In genomic region chr17:44001461-44001920, GRCh38 we compare ENCODE assay signal across 21 cellular contexts. TPM values are rescaled to one million over a fixed set of nuclear protein-coding genes. Genes with fewer than 3 reads are reported as not detected.
DNase-seq lines count a peak whose midpoint lies in the region; ATAC-seq, FAIRE-seq and TF ChIP-seq lines count a peak whose summit lies in the region.
"Had no signal": no experiment of that assay in that cellular context is flagged by ENCODE, and none has a peak within 500 bp of the region (broad histone marks: within the 10 kb centered on the region; RNA-seq: fewer than 3 reads in every experiment).

No MANE protein-coding gene starts in this region.

- H2AFZ ChIP-seq in HepG2 (ENCODE audit: low read length), result no peak overlapping the region

- no peaks in the 10 kb centered on the region for H3K9me3 ChIP-seq in HepG2 (ENCODE audit: low read length)

- peak; percentile 81 to 86 for TF ChIP-seq POLR2A in HepG2 (IDR thresholded peaks at IDR 0.05; ENCODE audit: insufficient read depth in 1 of 2, low read depth in 2 of 2, low read length in 2 of 2)

- H3K36me3 ChIP-seq in HepG2 (replicated peaks in 1 of 2; ENCODE audit: control insufficient read depth in 1 of 2, insufficient read depth in 2 of 2, low read length in 2 of 2), result no peaks in the 10 kb centered on the region

- TF ChIP-seq CTCF in activated CD8-positive, alpha-beta T cell treated with anti-CD3 and anti-CD28 coated beads for 36 hours (IDR thresholded peaks at IDR 0.05), result no peak
- TF ChIP-seq CTCF in RWPE1 (conservative IDR thresholded peaks at IDR 0.05; ENCODE audit: low read depth) (no peak), HepG2 (CRISPR knock-in tag; IDR thresholded peaks at IDR 0.05) (no peak), omental fat pad (IDR thresholded peaks at IDR 0.05) (no peak)

- H3K27me3 Mint-ChIP-seq in activated CD8-positive, alpha-beta T cell treated with anti-CD3 and anti-CD28 coated beads for 36 hours, result peaks cover 18% of the 10 kb centered on the region
- peaks cover 30% of the 10 kb centered on the region for H3K27me3 Mint-ChIP-seq in activated CD8-positive, alpha-beta T cell treated with anti-CD3 and anti-CD28 coated beads, Interleukin-2, amount 10 ng/mL, durations not matched to agents 7 days and 5 days (ENCODE audit: low read depth)

- peak overlapping the region; percentile 62 for H3K9ac ChIP-seq in HepG2 (ENCODE audit: insufficient read depth, low read depth, low read length)

- in situ Hi-C loops in HepG2 (cut with HindIII; ENCODE audit: extremely low pct_ligation_motif_present, low pct_unique_long_range_greater_than_20kb), result no loop called here

- TF ChIP-seq EP300 in HepG2 (IDR thresholded peaks at IDR 0.05; ENCODE audit: low read depth in 2 of 2, low read length in 2 of 2) (peak in 1 of 2 experiments; percentile 46; a peak in 1 of 4 replicates), HepG2 (CRISPR knock-in tag; IDR thresholded peaks at IDR 0.05; ENCODE audit: borderline replicate concordance) (no peak)

- H3K79me2 ChIP-seq in HepG2 (ENCODE audit: insufficient read depth, low read length), result no peaks in the 10 kb centered on the region

- H3K4me3 Mint-ChIP-seq in activated CD8-positive, alpha-beta T cell treated with anti-CD3 and anti-CD28 coated beads for 36 hours, result no peak overlapping the region
- no peak overlapping the region for H3K4me3 Mint-ChIP-seq in activated CD8-positive, alpha-beta T cell treated with anti-CD3 and anti-CD28 coated beads, Interleukin-2, amount 10 ng/mL, durations not matched to agents 7 days and 5 days

- peak overlapping the region; percentile 18 to 60 (median 36) for H3K4me3 ChIP-seq in HepG2 (replicated peaks in 1 of 3; ENCODE audit: insufficient read depth in 1 of 3, low read depth in 2 of 3, low read length in 3 of 3)

- H3K27ac ChIP-seq in RWPE1, result peak overlapping the region; percentile 61; the same call in 1 of the 2 replicates
- H3K27ac ChIP-seq in HepG2 (ENCODE audit: extremely low read length, insufficient read depth, low read length), result peak overlapping the region; percentile 68
- H3K27ac ChIP-seq: C4-2B had no signal

- H3K27me3 ChIP-seq in HepG2 (ENCODE audit: control insufficient read depth in 1 of 2, insufficient read depth in 2 of 2, low read length in 2 of 2), result no peaks in the 10 kb centered on the region; a peak in 1 of 5 replicates

- POLR2A ChIA-PET in activated CD8-positive, alpha-beta T cell treated with anti-CD3 and anti-CD28 coated beads for 36 hours (lab: Charles Lee), result no interaction called here
- POLR2A ChIA-PET in activated CD8-positive, alpha-beta T cell treated with anti-CD3 and anti-CD28 coated beads, Interleukin-2, amount 10 ng/mL, durations not matched to agents 7 days and 5 days (lab: Charles Lee), result no interaction called here
- POLR2A ChIA-PET in RWPE1 (lab: Yijun Ruan, JAX; ENCODE audit: low non-redundant PET), result no interaction called here
- POLR2A ChIA-PET in HepG2 (lab: Yijun Ruan, JAX), result interaction anchor here (0.5 to 4.5 kb wide), 13 partner anchors 9 to 822 kb away, joined by 3 to 39 read pairs (median 4); partner anchors contain the start of genes HDAC5, LSM12 and TMEM101

- peaks cover 70% of the 10 kb centered on the region for H3K4me1 ChIP-seq in HepG2 (ENCODE audit: insufficient read depth, low read length)

- H3K4me2 ChIP-seq in HepG2 (ENCODE audit: low read depth, low read length), result peak overlapping the region; percentile 88

- 0% methylated on average over 1 of the region's 2 CpGs for WGBS in HepG2 (ENCODE audit: low lambda C conversion rate)

- no peak for DNase-seq in activated CD8-positive, alpha-beta T cell treated with anti-CD3 and anti-CD28 coated beads for 36 hours
- no peak for DNase-seq in activated CD8-positive, alpha-beta T cell treated with anti-CD3 and anti-CD28 coated beads, Interleukin-2, amount 10 ng/mL, durations not matched to agents 7 days and 5 days
- no peak for DNase-seq in RWPE1 (ENCODE audit: low spot score)
- peak; percentile 80 for DNase-seq in HepG2 (ENCODE audit: low spot score)
- DNase-seq in stimulated activated CD4-positive, alpha-beta T cell treated with anti-CD3 and anti-CD28 coated beads, Interleukin-4, amount 100 ng/mL, for 4 hours, result no peak
- no peak for DNase-seq in activated CD8-positive, alpha-beta memory T cell treated with anti-CD3 and anti-CD28 coated beads, Interleukin-2, amount 50 U/mL, for 4 hours
- DNase-seq in omental fat pad (ENCODE audit: low spot score), result no peak
- no peak for DNase-seq in GM19239 (ENCODE audit: insufficient read length, low spot score)
- DNase-seq: 8988T, COR-L47, DMS53, GF-D8, GOT3, MM.1S, NCI-H1105 treated with DMSO at 0.1 percent for 48 hours, NCI-H187 treated with DMSO at 0.1 percent for 48 hours, NCI-H2171, NCI-H446 treated with DMSO at 0.1 percent for 48 hours, NCI-H748 treated with DMSO at 0.1 percent for 48 hours, SHP77 had no signal

- FAIRE-seq in HepG2 (lab: Jason Lieb, UNC), result peak; percentile 80
- no peak for FAIRE-seq in GM19239 (lab: Jason Lieb, UNC)

- ATAC-seq in activated CD8-positive, alpha-beta T cell treated with anti-CD3 and anti-CD28 coated beads for 36 hours, result no peak
- no peak for ATAC-seq in activated CD8-positive, alpha-beta T cell treated with anti-CD3 and anti-CD28 coated beads, Interleukin-2, amount 10 ng/mL, durations not matched to agents 7 days and 5 days
- peak; percentile 85 for ATAC-seq in HepG2
- no peak for ATAC-seq in omental fat pad (ENCODE audit: low FRiP score)

- intact Hi-C loops in activated CD8-positive, alpha-beta T cell treated with anti-CD3 and anti-CD28 coated beads for 36 hours (cut with micrococcal nuclease), result no loop called here
- intact Hi-C loops in HepG2 (cut with micrococcal nuclease; ENCODE audit: unreplicated experiment), result loop anchor here (2.0 kb wide), 1 partner anchor 13 kb away; the partner anchor contains the start of gene TMEM101

- H3K9me3 Mint-ChIP-seq in activated CD8-positive, alpha-beta T cell treated with anti-CD3 and anti-CD28 coated beads for 36 hours, result no peaks in the 10 kb centered on the region
- H3K9me3 Mint-ChIP-seq in activated CD8-positive, alpha-beta T cell treated with anti-CD3 and anti-CD28 coated beads, Interleukin-2, amount 10 ng/mL, durations not matched to agents 7 days and 5 days (ENCODE audit: insufficient read depth), result no peaks in the 10 kb centered on the region

- no peaks in the 10 kb centered on the region for H3K36me3 Mint-ChIP-seq in activated CD8-positive, alpha-beta T cell treated with anti-CD3 and anti-CD28 coated beads for 36 hours (ENCODE audit: low read depth)
- H3K36me3 Mint-ChIP-seq in activated CD8-positive, alpha-beta T cell treated with anti-CD3 and anti-CD28 coated beads, Interleukin-2, amount 10 ng/mL, durations not matched to agents 7 days and 5 days (ENCODE audit: low read depth), result peaks cover 2% of the 10 kb centered on the region

- peak overlapping the region; percentile 53 for H3K27ac Mint-ChIP-seq in activated CD8-positive, alpha-beta T cell treated with anti-CD3 and anti-CD28 coated beads for 36 hours
- H3K27ac Mint-ChIP-seq in activated CD8-positive, alpha-beta T cell treated with anti-CD3 and anti-CD28 coated beads, Interleukin-2, amount 10 ng/mL, durations not matched to agents 7 days and 5 days, result no peak overlapping the region

- TF ChIP-seq RAD21 in HepG2 (CRISPR knock-in tag; IDR thresholded peaks at IDR 0.05), result 0 out of 2 replicates have a peak, but pooled peaks have one; percentile 7

- CTCF ChIA-PET in activated CD8-positive, alpha-beta T cell treated with anti-CD3 and anti-CD28 coated beads for 36 hours (lab: Charles Lee), result interaction anchor here (3.4 kb wide), 1 partner anchor 58 kb away, joined by 12 read pairs; the partner anchor contains the start of gene PPY
- CTCF ChIA-PET in activated CD8-positive, alpha-beta T cell treated with anti-CD3 and anti-CD28 coated beads, Interleukin-2, amount 10 ng/mL, durations not matched to agents 7 days and 5 days (lab: Charles Lee), result interaction anchor here (1.0 to 1.3 kb wide), 3 partner anchors 40 to 123 kb away, joined by 3 to 4 read pairs (median 3); no protein-coding TSS in a partner anchor
- CTCF ChIA-PET in RWPE1 (lab: Yijun Ruan, JAX), result interaction anchor here (0.6 kb wide), 2 partner anchors 9 to 14 kb away, joined by 3 to 4 read pairs; no protein-coding TSS in a partner anchor
- CTCF ChIA-PET in HepG2 (lab: Yijun Ruan, JAX; ENCODE audit: low intra/inter-chr PET ratio, low total read pairs), result no interaction called here

- H3K4me1 Mint-ChIP-seq in activated CD8-positive, alpha-beta T cell treated with anti-CD3 and anti-CD28 coated beads for 36 hours (ENCODE audit: low read depth), result peaks cover 9% of the 10 kb centered on the region
- H3K4me1 Mint-ChIP-seq in activated CD8-positive, alpha-beta T cell treated with anti-CD3 and anti-CD28 coated beads, Interleukin-2, amount 10 ng/mL, durations not matched to agents 7 days and 5 days (ENCODE audit: low read depth), result peaks cover 15% of the 10 kb centered on the region

- no peaks in the 10 kb centered on the region for H4K20me1 ChIP-seq in HepG2 (ENCODE audit: insufficient read depth, low read length)

- no TSS peak for BruUV-seq in HepG2 (replicated peaks; lab: Mats Ljungman, UMichigan)

RNA-seq across cellular contexts. Expression of gene NAGS, which starts 2.9 kb away (rescaled TPM):
- total RNA-seq in activated CD8-positive, alpha-beta T cell treated with anti-CD3 and anti-CD28 coated beads for 36 hours, result 1 to 10 TPM; 1.7 to 2.4 TPM
- total RNA-seq in activated CD8-positive, alpha-beta T cell treated with anti-CD3 and anti-CD28 coated beads, Interleukin-2, amount 10 ng/mL, durations not matched to agents 7 days and 5 days, result under 1 TPM; 0.68 to 0.78 TPM
- total RNA-seq in HepG2 (2016; rRNA removed; fragmentation: Illumina TruSeq; extraction: Trizol) (3.0 and 4.3 TPM in 2 replicates), omental fat pad (1 to 10 TPM in 1 of 4 donors, under 1 TPM in 3; 0.37 to 1.6 (median 0.77) TPM)
- total RNA-seq in HepG2 (2016; cell fraction: cytosol; rRNA removed; fragmentation: Illumina TruSeq; extraction: Trizol; ENCODE audit: low read depth), result 1.2 TPM in 2 replicates
- 2.8 and 4.3 TPM in 2 replicates for total RNA-seq in HepG2 (2016; cell fraction: insoluble cytoplasmic fraction; rRNA removed; fragmentation: Illumina TruSeq; extraction: Trizol)
- total RNA-seq in HepG2 (2016; cell fraction: membrane; rRNA removed; fragmentation: Illumina TruSeq; extraction: Trizol), result 2.2 and 2.3 TPM in 2 replicates
- total RNA-seq in HepG2 (2016; cell fraction: nucleus; rRNA removed; fragmentation: Illumina TruSeq; extraction: Trizol), result 2.6 and 2.8 TPM in 2 replicates
- 5.1 and 10.3 TPM in 2 replicates for polyA plus RNA-seq in HepG2 (2011; rRNA removed)
- 5.9 and 6.6 TPM in 2 replicates for polyA plus RNA-seq in HepG2 (2011; cell fraction: cytosol; rRNA removed)
- 13.6 and 19.6 TPM in 2 replicates for polyA plus RNA-seq in HepG2 (2011; cell fraction: nucleus; rRNA removed)
- polyA plus RNA-seq in HepG2 (2012), result 2.8 and 7.9 TPM in 2 replicates
- 0.93 and 1.1 TPM in 2 replicates for polyA plus RNA-seq in HepG2 (2016; cell fraction: cytosol; fragmentation: Illumina TruSeq; extraction: Trizol; ENCODE audit: low read depth)
- 2.4 and 3.6 TPM in 2 replicates for polyA plus RNA-seq in HepG2 (2016; cell fraction: insoluble cytoplasmic fraction; fragmentation: Illumina TruSeq; extraction: Trizol; ENCODE audit: low read depth)
- polyA plus RNA-seq in HepG2 (2016; cell fraction: membrane; fragmentation: Illumina TruSeq; extraction: Trizol; ENCODE audit: low read depth), result 1.6 and 1.8 TPM in 2 replicates
- polyA plus RNA-seq in HepG2 (2016; cell fraction: nucleus; fragmentation: Illumina TruSeq; extraction: Trizol; ENCODE audit: insufficient read depth, low read depth), result 5.8 and 5.9 TPM in 2 replicates
- 0.82 and 14.6 TPM in 2 replicates for polyA minus RNA-seq in HepG2 (2011; rRNA and poly(A)+ RNA removed; ENCODE audit: low replicate concordance)
- 4.7 and 6.5 TPM in 2 replicates for polyA minus RNA-seq in HepG2 (2011; cell fraction: cytosol; rRNA and poly(A)+ RNA removed)
- polyA minus RNA-seq in HepG2 (2011; cell fraction: nucleus; rRNA and poly(A)+ RNA removed), result 4.0 and 9.2 TPM in 2 replicates

RNA-seq across cellular contexts. Expression of gene TMEM101, which starts 13.3 kb away (rescaled TPM):
- total RNA-seq in activated CD8-positive, alpha-beta T cell treated with anti-CD3 and anti-CD28 coated beads for 36 hours, result 10 to 100 TPM; 26.1 to 28.5 TPM
- total RNA-seq in activated CD8-positive, alpha-beta T cell treated with anti-CD3 and anti-CD28 coated beads, Interleukin-2, amount 10 ng/mL, durations not matched to agents 7 days and 5 days, result 10 to 100 TPM; 24.3 to 26.0 TPM
- total RNA-seq in HepG2 (2016; rRNA removed; fragmentation: Illumina TruSeq; extraction: Trizol) (50.0 and 72.0 TPM in 2 replicates), omental fat pad (10 to 100 TPM; 17.3 to 37.0 (median 26.8) TPM)
- 24.7 and 30.5 TPM in 2 replicates for total RNA-seq in HepG2 (2016; cell fraction: cytosol; rRNA removed; fragmentation: Illumina TruSeq; extraction: Trizol; ENCODE audit: low read depth)
- total RNA-seq in HepG2 (2016; cell fraction: insoluble cytoplasmic fraction; rRNA removed; fragmentation: Illumina TruSeq; extraction: Trizol), result 50.9 and 73.7 TPM in 2 replicates
- total RNA-seq in HepG2 (2016; cell fraction: membrane; rRNA removed; fragmentation: Illumina TruSeq; extraction: Trizol), result 58.1 and 63.3 TPM in 2 replicates
- total RNA-seq in HepG2 (2016; cell fraction: nucleus; rRNA removed; fragmentation: Illumina TruSeq; extraction: Trizol), result 55.2 and 61.0 TPM in 2 replicates
- polyA plus RNA-seq in HepG2 (2011; rRNA removed), result 100 and 107 TPM in 2 replicates
- polyA plus RNA-seq in HepG2 (2011; cell fraction: cytosol; rRNA removed), result 128 and 161 TPM in 2 replicates
- 53.5 and 60.7 TPM in 2 replicates for polyA plus RNA-seq in HepG2 (2011; cell fraction: nucleus; rRNA removed)
- 65.5 and 74.9 TPM in 2 replicates for polyA plus RNA-seq in HepG2 (2012)
- 19.8 and 21.2 TPM in 2 replicates for polyA plus RNA-seq in HepG2 (2016; cell fraction: cytosol; fragmentation: Illumina TruSeq; extraction: Trizol; ENCODE audit: low read depth)
- 35.3 and 36.8 TPM in 2 replicates for polyA plus RNA-seq in HepG2 (2016; cell fraction: insoluble cytoplasmic fraction; fragmentation: Illumina TruSeq; extraction: Trizol; ENCODE audit: low read depth)
- polyA plus RNA-seq in HepG2 (2016; cell fraction: membrane; fragmentation: Illumina TruSeq; extraction: Trizol; ENCODE audit: low read depth), result 39.0 and 44.1 TPM in 2 replicates
- polyA plus RNA-seq in HepG2 (2016; cell fraction: nucleus; fragmentation: Illumina TruSeq; extraction: Trizol; ENCODE audit: insufficient read depth, low read depth), result 68.4 and 69.1 TPM in 2 replicates
- 52.0 and 233 TPM in 2 replicates for polyA minus RNA-seq in HepG2 (2011; rRNA and poly(A)+ RNA removed; ENCODE audit: low replicate concordance)
- 45.2 and 52.9 TPM in 2 replicates for polyA minus RNA-seq in HepG2 (2011; cell fraction: cytosol; rRNA and poly(A)+ RNA removed)
- polyA minus RNA-seq in HepG2 (2011; cell fraction: nucleus; rRNA and poly(A)+ RNA removed), result 37.7 and 38.3 TPM in 2 replicates

RNA-seq across cellular contexts. Expression of gene PYY, which starts 47.8 kb away (rescaled TPM):
- under 1 TPM in 1 of 2 experiments, not detected in 1; 0.29 TPM for total RNA-seq in activated CD8-positive, alpha-beta T cell treated with anti-CD3 and anti-CD28 coated beads for 36 hours
- total RNA-seq in activated CD8-positive, alpha-beta T cell treated with anti-CD3 and anti-CD28 coated beads, Interleukin-2, amount 10 ng/mL, durations not matched to agents 7 days and 5 days, result not detected
- total RNA-seq in HepG2 (2016; rRNA removed; fragmentation: Illumina TruSeq; extraction: Trizol) (not detected in 2 replicates), omental fat pad (not detected)
- total RNA-seq in HepG2 (2016; cell fraction: cytosol; rRNA removed; fragmentation: Illumina TruSeq; extraction: Trizol; ENCODE audit: low read depth), result not detected in 2 replicates
- not detected in 2 replicates for total RNA-seq in HepG2 (2016; cell fraction: insoluble cytoplasmic fraction; rRNA removed; fragmentation: Illumina TruSeq; extraction: Trizol)
- not detected in 2 replicates for total RNA-seq in HepG2 (2016; cell fraction: membrane; rRNA removed; fragmentation: Illumina TruSeq; extraction: Trizol)
- not detected in 2 replicates for total RNA-seq in HepG2 (2016; cell fraction: nucleus; rRNA removed; fragmentation: Illumina TruSeq; extraction: Trizol)
- 0.24 and 0.25 TPM in 2 replicates for polyA plus RNA-seq in HepG2 (2011; rRNA removed)
- polyA plus RNA-seq in HepG2 (2011; cell fraction: cytosol; rRNA removed), result 0.21 and 0.30 TPM in 2 replicates
- 1.1 and 1.2 TPM in 2 replicates for polyA plus RNA-seq in HepG2 (2011; cell fraction: nucleus; rRNA removed)
- polyA plus RNA-seq in HepG2 (2012), result 0.32 TPM in 1 of 2 replicates, not detected in the other
- not detected in 2 replicates for polyA plus RNA-seq in HepG2 (2016; cell fraction: cytosol; fragmentation: Illumina TruSeq; extraction: Trizol; ENCODE audit: low read depth)
- not detected in 2 replicates for polyA plus RNA-seq in HepG2 (2016; cell fraction: insoluble cytoplasmic fraction; fragmentation: Illumina TruSeq; extraction: Trizol; ENCODE audit: low read depth)
- polyA plus RNA-seq in HepG2 (2016; cell fraction: membrane; fragmentation: Illumina TruSeq; extraction: Trizol; ENCODE audit: low read depth), result not detected in 2 replicates
- polyA plus RNA-seq in HepG2 (2016; cell fraction: nucleus; fragmentation: Illumina TruSeq; extraction: Trizol; ENCODE audit: insufficient read depth, low read depth), result not detected in 2 replicates
- not detected in 2 replicates for polyA minus RNA-seq in HepG2 (2011; rRNA and poly(A)+ RNA removed; ENCODE audit: low replicate concordance)
- not detected in 2 replicates for polyA minus RNA-seq in HepG2 (2011; cell fraction: cytosol; rRNA and poly(A)+ RNA removed)
- not detected in 2 replicates for polyA minus RNA-seq in HepG2 (2011; cell fraction: nucleus; rRNA and poly(A)+ RNA removed)

RNA-seq across cellular contexts. Expression of gene PPY, which starts 59.2 kb away (rescaled TPM):
- total RNA-seq in activated CD8-positive, alpha-beta T cell treated with anti-CD3 and anti-CD28 coated beads for 36 hours, result not detected
- not detected for total RNA-seq in activated CD8-positive, alpha-beta T cell treated with anti-CD3 and anti-CD28 coated beads, Interleukin-2, amount 10 ng/mL, durations not matched to agents 7 days and 5 days
- not detected in 2 replicates for total RNA-seq in HepG2 (2016; rRNA removed; fragmentation: Illumina TruSeq; extraction: Trizol)
- not detected in 2 replicates for total RNA-seq in HepG2 (2016; cell fraction: cytosol; rRNA removed; fragmentation: Illumina TruSeq; extraction: Trizol; ENCODE audit: low read depth)
- total RNA-seq in HepG2 (2016; cell fraction: insoluble cytoplasmic fraction; rRNA removed; fragmentation: Illumina TruSeq; extraction: Trizol), result not detected in 2 replicates
- total RNA-seq in HepG2 (2016; cell fraction: membrane; rRNA removed; fragmentation: Illumina TruSeq; extraction: Trizol), result not detected in 2 replicates
- not detected in 2 replicates for total RNA-seq in HepG2 (2016; cell fraction: nucleus; rRNA removed; fragmentation: Illumina TruSeq; extraction: Trizol)
- not detected in 2 replicates for polyA plus RNA-seq in HepG2 (2011; rRNA removed)
- 0.21 TPM in 1 of 2 replicates, not detected in the other for polyA plus RNA-seq in HepG2 (2011; cell fraction: cytosol; rRNA removed)
- not detected in 2 replicates for polyA plus RNA-seq in HepG2 (2011; cell fraction: nucleus; rRNA removed)
- polyA plus RNA-seq in HepG2 (2012), result not detected in 2 replicates
- polyA plus RNA-seq in HepG2 (2016; cell fraction: cytosol; fragmentation: Illumina TruSeq; extraction: Trizol; ENCODE audit: low read depth), result not detected in 2 replicates
- polyA plus RNA-seq in HepG2 (2016; cell fraction: insoluble cytoplasmic fraction; fragmentation: Illumina TruSeq; extraction: Trizol; ENCODE audit: low read depth), result not detected in 2 replicates
- polyA plus RNA-seq in HepG2 (2016; cell fraction: membrane; fragmentation: Illumina TruSeq; extraction: Trizol; ENCODE audit: low read depth), result not detected in 2 replicates
- polyA plus RNA-seq in HepG2 (2016; cell fraction: nucleus; fragmentation: Illumina TruSeq; extraction: Trizol; ENCODE audit: insufficient read depth, low read depth), result not detected in 2 replicates
- polyA minus RNA-seq in HepG2 (2011; rRNA and poly(A)+ RNA removed; ENCODE audit: low replicate concordance), result not detected in 2 replicates
- polyA minus RNA-seq in HepG2 (2011; cell fraction: cytosol; rRNA and poly(A)+ RNA removed), result not detected in 2 replicates
- polyA minus RNA-seq in HepG2 (2011; cell fraction: nucleus; rRNA and poly(A)+ RNA removed), result not detected in 2 replicates
- not detected for total RNA-seq in omental fat pad
